1 cellular context compared by ENCODE assay signal in the genomic region with DNA sequence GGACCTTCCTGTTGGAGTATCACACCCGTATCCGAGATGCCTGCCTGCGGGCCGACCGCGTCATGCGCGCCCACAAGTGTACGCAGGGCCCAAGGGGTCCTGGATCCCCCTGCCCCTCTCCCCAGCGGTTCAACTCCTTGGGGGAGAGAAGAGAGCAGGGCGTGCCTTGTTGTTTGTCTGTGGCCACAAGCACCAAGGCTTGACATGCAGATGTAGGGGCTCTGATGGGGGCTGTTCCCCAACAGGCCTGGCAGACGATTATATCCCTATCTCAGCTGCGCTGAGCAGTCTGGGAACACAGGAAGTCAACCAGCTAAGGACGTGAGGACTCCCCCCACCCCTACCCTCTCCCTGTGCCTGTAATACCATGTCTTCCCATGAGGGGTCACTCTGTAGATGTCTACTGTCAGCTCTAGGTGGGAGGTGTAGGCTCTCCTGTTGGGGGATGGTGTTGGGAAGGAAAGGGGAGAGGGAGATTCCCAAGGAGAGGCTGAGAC.
TF ChIP-seq lines count a peak whose summit lies in the region.

No MANE protein-coding gene starts in this region.

TF ChIP-seq in GM12878, 131 proteins besides CTCF, POLR2A, EP300 and RAD21:
- TF ChIP-seq POLR2AphosphoS5 (IDR thresholded peaks at IDR 0.05; ENCODE audit: low read length), result peak; percentile 9; the same call in 1 of the 2 replicates
- TF ChIP-seq, protein P1, sequence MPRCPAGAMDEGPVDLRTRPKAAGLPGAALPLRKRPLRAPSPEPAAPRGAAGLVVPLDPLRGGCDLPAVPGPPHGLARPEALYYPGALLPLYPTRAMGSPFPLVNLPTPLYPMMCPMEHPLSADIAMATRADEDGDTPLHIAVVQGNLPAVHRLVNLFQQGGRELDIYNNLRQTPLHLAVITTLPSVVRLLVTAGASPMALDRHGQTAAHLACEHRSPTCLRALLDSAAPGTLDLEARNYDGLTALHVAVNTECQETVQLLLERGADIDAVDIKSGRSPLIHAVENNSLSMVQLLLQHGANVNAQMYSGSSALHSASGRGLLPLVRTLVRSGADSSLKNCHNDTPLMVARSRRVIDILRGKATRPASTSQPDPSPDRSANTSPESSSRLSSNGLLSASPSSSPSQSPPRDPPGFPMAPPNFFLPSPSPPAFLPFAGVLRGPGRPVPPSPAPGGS (IDR thresholded peaks at IDR 0.05; ENCODE audit: borderline replicate concordance, insufficient read depth, low read depth, low read length, poor library complexity, severe bottlenecking), result peak; percentile 12
- TF ChIP-seq PAX8 (IDR thresholded peaks at IDR 0.05), result no peak
